In the genomic region with DNA sequence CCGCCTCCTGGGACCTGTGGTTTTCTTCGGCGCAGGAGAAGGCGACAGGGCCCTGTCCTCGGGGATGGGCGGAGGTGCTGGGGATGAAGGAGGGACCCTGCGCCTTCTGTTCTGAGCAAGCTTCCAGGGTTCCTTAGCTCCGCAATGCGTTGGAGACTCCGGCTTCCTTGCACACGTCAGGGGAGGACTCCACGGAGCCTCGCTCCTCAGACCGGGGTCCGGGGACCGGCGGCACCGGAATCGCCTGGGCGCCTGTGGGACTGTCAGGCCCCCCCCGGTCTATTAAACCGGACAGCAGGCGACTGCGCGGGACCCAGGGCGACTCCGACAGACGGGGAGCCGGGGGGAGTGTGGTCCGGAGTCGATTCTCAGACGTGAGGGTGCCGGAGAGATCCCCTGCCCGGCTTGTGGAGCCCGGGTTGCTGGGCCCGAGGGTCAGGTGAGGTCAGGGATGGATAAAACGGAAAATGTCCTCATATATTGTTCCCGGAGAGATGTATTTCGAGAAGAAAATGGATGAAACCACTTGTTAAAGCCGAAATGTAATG, we compare ENCODE assay signal across 23 cellular contexts.
"Had no signal": no experiment of that assay in that cellular context is flagged by ENCODE, and none has a peak within 500 bp of the region (broad histone marks: within the 10 kb centered on the region; RNA-seq: fewer than 3 reads in every experiment).

No MANE protein-coding gene starts in this region.

- H3K9me3 ChIP-seq: pancreas, right lobe of liver had no signal

- FAIRE-seq: colon, endothelial cell of umbilical vein, keratinocyte, pancreas had no signal

- H3K27me3 ChIP-seq: foreskin keratinocyte, pancreas, right lobe of liver, stomach, tibial artery had no signal

- H3K4me3 ChIP-seq: esophagus muscularis mucosa, gastroesophageal sphincter, pancreas, right lobe of liver, smooth muscle cell, stomach, tibial artery had no signal

- H3K36me3 ChIP-seq: esophagus muscularis mucosa, gastroesophageal sphincter, pancreas, right lobe of liver, stomach, tibial artery had no signal

- H3K4me2 ChIP-seq: smooth muscle cell had no signal

- H3K27ac ChIP-seq: esophagus muscularis mucosa, foreskin keratinocyte, gastroesophageal sphincter, pancreas, stomach, tibial artery had no signal

- H3K4me1 ChIP-seq: esophagus muscularis mucosa, foreskin keratinocyte, gastroesophageal sphincter, tibial artery had no signal

- DNase-seq: caudate nucleus; cerebellar nuclear complex; effector memory CD4-positive, alpha-beta T cell; foreskin keratinocyte; hypothalamus; immature natural killer cell; mesenchymal stem cell; midbrain; naive thymus-derived CD4-positive, alpha-beta T cell; occipital lobe; pancreas; right lobe of liver; stimulated activated CD4-positive, alpha-beta T cell treated with anti-CD3 and anti-CD28 coated beads, Interleukin-2, amount 100 ng/mL, for 24 hours; stimulated activated CD4-positive, alpha-beta T cell treated with anti-CD3 and anti-CD28 coated beads, Interleukin-4, amount 100 ng/mL, for 24 hours; stimulated activated naive CD4-positive, alpha-beta T cell treated with Interleukin-2 at 50 U/mL for 16 hours; stomach; tibial artery had no signal
